In the genomic region with DNA sequence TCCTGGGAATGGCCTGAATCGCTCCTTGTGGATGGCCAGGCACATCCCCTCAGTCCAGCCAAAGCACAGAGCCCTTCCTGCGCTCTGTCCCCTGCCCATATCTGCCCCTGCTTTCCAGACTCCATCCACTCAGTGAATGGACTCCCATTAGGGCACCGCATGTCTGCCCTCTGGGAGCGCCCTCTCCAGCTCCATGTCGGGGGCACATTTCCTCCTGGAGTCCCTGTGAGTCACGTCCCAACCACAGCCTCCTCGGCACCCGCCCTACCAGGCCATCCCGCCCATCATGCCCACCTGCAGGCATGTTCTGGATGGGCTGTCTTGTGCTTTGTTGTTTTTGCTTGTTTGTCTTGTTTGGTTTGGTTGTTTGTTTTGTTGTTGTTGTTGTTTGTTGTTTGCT, we compare ENCODE assay signal across 25 cellular contexts.
"Had no signal": no experiment of that assay in that cellular context is flagged by ENCODE, and none has a peak within 500 bp of the region (broad histone marks: within the 10 kb centered on the region; RNA-seq: fewer than 3 reads in every experiment).

No MANE protein-coding gene starts in this region.

- DNase-seq: activated CD4-positive, alpha-beta T cell treated with anti-CD3 and anti-CD28 coated beads for 48 hours; activated CD4-positive, alpha-beta T cell treated with anti-CD3 and anti-CD28 coated beads, Interleukin-2, amount 50 U/mL, for 4 hours; activated CD4-positive, CD25-positive, alpha-beta regulatory T cell treated with anti-CD3 and anti-CD28 coated beads, Interleukin-2, amount 50 U/mL, for 72 hours; activated CD8-positive, alpha-beta memory T cell treated with anti-CD3 and anti-CD28 coated beads, Interleukin-2, amount 50 U/mL, for 48 hours; activated CD8-positive, alpha-beta T cell treated with anti-CD3 and anti-CD28 coated beads, Interleukin-2, amount 10 ng/mL, durations not matched to agents 7 days and 5 days; activated effector memory CD4-positive, alpha-beta T cell treated with Interleukin-2 at 50 U/mL for 16 hours; activated naive CD4-positive, alpha-beta T cell; activated T-cell treated with anti-CD3 and anti-CD28 coated beads, Interleukin-2, amount 50 U/mL, for 1 hour; aorta; central memory CD4-positive, alpha-beta T cell; Kasumi-1; KBM-7; MV-4-11; NCI-H1092 treated with DMSO at 0.1 percent for 48 hours; NCI-H1417 treated with DMSO at 0.1 percent for 48 hours; NCI-H1694; NCI-H2029 treated with DMSO at 0.1 percent for 48 hours; NCI-H524; PC-3; SIG-M5; T-helper 17 cell; T-helper 9 cell had no signal

- H3K27ac Mint-ChIP-seq: activated naive CD4-positive, alpha-beta T cell treated with anti-CD3 and anti-CD28 coated beads, Interleukin-2, amount 50 U/mL, for 24 hours; activated T-helper 1 cell treated with anti-CD3 and anti-CD28 coated beads, Interleukin-12 subunit alpha, Interleukin-12 subunit beta, Interleukin-2, Interleukin-4 antibody, amounts not matched to agents 30 ng/mL and 10 ng/mL and 1 ng/mL, durations not matched to agents 14 hours and 24 hours and 36 hours; T-helper 17 cell; WTC11 had no signal

- H3K36me3 Mint-ChIP-seq: activated naive CD4-positive, alpha-beta T cell treated with anti-CD3 and anti-CD28 coated beads, Interleukin-2, amount 50 U/mL, for 24 hours; WTC11 had no signal

- ATAC-seq: activated CD8-positive, alpha-beta T cell treated with anti-CD3 and anti-CD28 coated beads, Interleukin-2, amount 10 ng/mL, durations not matched to agents 7 days and 5 days; PC-3; T-helper 17 cell; WTC11 had no signal

- H3K4me3 Mint-ChIP-seq: activated CD8-positive, alpha-beta T cell treated with anti-CD3 and anti-CD28 coated beads, Interleukin-2, amount 10 ng/mL, durations not matched to agents 7 days and 5 days; activated naive CD4-positive, alpha-beta T cell treated with anti-CD3 and anti-CD28 coated beads, Interleukin-2, amount 50 U/mL, for 24 hours; activated T-helper 1 cell treated with anti-CD3 and anti-CD28 coated beads, Interleukin-12 subunit alpha, Interleukin-12 subunit beta, Interleukin-2, Interleukin-4 antibody, amounts not matched to agents 30 ng/mL and 10 ng/mL and 1 ng/mL, durations not matched to agents 14 hours and 24 hours and 36 hours; T-helper 17 cell; WTC11 had no signal

- H3K9me3 Mint-ChIP-seq: activated naive CD4-positive, alpha-beta T cell treated with anti-CD3 and anti-CD28 coated beads, Interleukin-2, amount 50 U/mL, for 24 hours; activated T-helper 1 cell treated with anti-CD3 and anti-CD28 coated beads, Interleukin-12 subunit alpha, Interleukin-12 subunit beta, Interleukin-2, Interleukin-4 antibody, amounts not matched to agents 30 ng/mL and 10 ng/mL and 1 ng/mL, durations not matched to agents 14 hours and 24 hours and 36 hours; WTC11 had no signal
